4 cellular contexts compared by ENCODE assay signal in genomic region chr6:129558248-129558647, GRCh38.
TF ChIP-seq lines count a peak whose summit lies in the region.

No MANE protein-coding gene starts in this region.

TF ChIP-seq in HepG2, 621 proteins besides CTCF, POLR2A, EP300 and RAD21:
- TF ChIP-seq ATF5 (CRISPR knock-in tag; IDR thresholded peaks at IDR 0.05; ENCODE audit: low read depth) (no peak), ATF4 (CRISPR knock-in tag; IDR thresholded peaks at IDR 0.05) (peak in 1 of 2 experiments; percentile 74; a peak in 1 of 4 replicates), CEBPB (IDR thresholded peaks at IDR 0.05; ENCODE audit: borderline replicate concordance, low read depth, low read length) (peak; percentile 78), DNMT3B (CRISPR knock-in tag; conservative IDR thresholded peaks at IDR 0.05) (no peak), ZSCAN12 (CRISPR knock-in tag; IDR thresholded peaks at IDR 0.05) (no peak), CEBPG (CRISPR knock-in tag; IDR thresholded peaks at IDR 0.05) (peak; percentile 53), ZEB1 (IDR thresholded peaks at IDR 0.05; ENCODE audit: insufficient replicate concordance, low read depth) (no peak)

TF ChIP-seq in IMR-90, 13 proteins besides CTCF, POLR2A, EP300 and RAD21:
- TF ChIP-seq MAFK (IDR thresholded peaks at IDR 0.05; ENCODE audit: low read depth, low read length): no peak
- no peak for TF ChIP-seq RFX5 (IDR thresholded peaks at IDR 0.05; ENCODE audit: low read depth, low read length)
- TF ChIP-seq CEBPB (IDR thresholded peaks at IDR 0.05; ENCODE audit: low read depth, low read length): peak; percentile 78
- TF ChIP-seq MAZ (IDR thresholded peaks at IDR 0.05; ENCODE audit: borderline replicate concordance, low read depth, low read length): no peak
- no peak for TF ChIP-seq MXI1 (IDR thresholded peaks at IDR 0.05; ENCODE audit: borderline replicate concordance, low read depth, low read length)
- no peak for TF ChIP-seq RCOR1 (IDR thresholded peaks at IDR 0.05; ENCODE audit: insufficient replicate concordance, low read length)
- TF ChIP-seq BHLHE40 (IDR thresholded peaks at IDR 0.05; ENCODE audit: low read depth, low read length): no peak
- TF ChIP-seq USF2 (IDR thresholded peaks at IDR 0.05; ENCODE audit: low read depth, low read length): no peak
- TF ChIP-seq FOS (IDR thresholded peaks at IDR 0.05; ENCODE audit: low read depth, low read length): no peak

TF ChIP-seq in K562, 482 proteins besides CTCF, POLR2A, EP300 and RAD21 (continues in another document):
- no peak for TF ChIP-seq BMI1 (IDR thresholded peaks at IDR 0.05; ENCODE audit: low read length)
- no peak for TF ChIP-seq EZH2 (IDR thresholded peaks at IDR 0.05; ENCODE audit: borderline replicate concordance, low read depth, low read length)
- TF ChIP-seq ATF3 (IDR thresholded peaks at IDR 0.05): peak; percentile 63
- TF ChIP-seq ATF3 (CRISPR knock-in tag; conservative IDR thresholded peaks at IDR 0.05): no peak
- no peak for TF ChIP-seq MAX (CRISPR knock-in tag; IDR thresholded peaks at IDR 0.05)
- no peak for TF ChIP-seq FIP1L1 (IDR thresholded peaks at IDR 0.05; ENCODE audit: low read depth, low read length, poor library complexity, severe bottlenecking)
- no peak for TF ChIP-seq PHF20 (IDR thresholded peaks at IDR 0.05; ENCODE audit: partially characterized antibody)
- TF ChIP-seq ELF1 (tag; IDR thresholded peaks at IDR 0.05): no peak
- no peak for TF ChIP-seq RFX1 (IDR thresholded peaks at IDR 0.05)
- TF ChIP-seq FOXP1 (CRISPR knock-in tag; IDR thresholded peaks at IDR 0.05): no peak
- TF ChIP-seq CBX5 (IDR thresholded peaks at IDR 0.05; ENCODE audit: borderline replicate concordance, low read depth): no peak
- TF ChIP-seq CUX1 (CRISPR knock-in tag; IDR thresholded peaks at IDR 0.05): no peak
- no peak for TF ChIP-seq ZNF778 (CRISPR knock-in tag; IDR thresholded peaks at IDR 0.05)
- peak; percentile 28; the same call in 1 of the 2 replicates for TF ChIP-seq CEBPG (CRISPR knock-in tag; IDR thresholded peaks at IDR 0.05)
- peak; percentile 43 to 87 for TF ChIP-seq CEBPG (tag; conservative IDR thresholded peaks at IDR 0.05 in 1 of 2, IDR thresholded peaks at IDR 0.05 in 1 of 2)
- TF ChIP-seq PHB2 (IDR thresholded peaks at IDR 0.05; ENCODE audit: low read depth): no peak
- TF ChIP-seq PHF21A (IDR thresholded peaks at IDR 0.05; ENCODE audit: borderline replicate concordance, low read depth): no peak
- no peak for TF ChIP-seq ZNF224 (CRISPR knock-in tag; IDR thresholded peaks at IDR 0.05)
- TF ChIP-seq TAF9B (IDR thresholded peaks at IDR 0.05; ENCODE audit: partially characterized antibody): no peak
- TF ChIP-seq L3MBTL2 (IDR thresholded peaks at IDR 0.05): no peak
- no peak for TF ChIP-seq ZNF695 (CRISPR knock-in tag; IDR thresholded peaks at IDR 0.05)
- TF ChIP-seq CEBPB (tag; IDR thresholded peaks at IDR 0.05): peak; percentile 40; the same call in 1 of the 2 replicates
- TF ChIP-seq HDAC1 (IDR thresholded peaks at IDR 0.05): no peak
- no peak for TF ChIP-seq KDM1A (IDR thresholded peaks at IDR 0.05)
- no peak for TF ChIP-seq NR1H2 (CRISPR knock-in tag; IDR thresholded peaks at IDR 0.05)

TF ChIP-seq in H1, 55 proteins besides CTCF, POLR2A, EP300 and RAD21:
- TF ChIP-seq CEBPB (IDR thresholded peaks at IDR 0.05; ENCODE audit: low read depth, low read length) (peak; percentile 25; the same call in 1 of the 2 replicates), CREB1 (IDR thresholded peaks at IDR 0.05) (no peak), EZH2 (IDR thresholded peaks at IDR 0.05; ENCODE audit: low read depth, low read length, severe bottlenecking) (no peak)
